In the genomic region with DNA sequence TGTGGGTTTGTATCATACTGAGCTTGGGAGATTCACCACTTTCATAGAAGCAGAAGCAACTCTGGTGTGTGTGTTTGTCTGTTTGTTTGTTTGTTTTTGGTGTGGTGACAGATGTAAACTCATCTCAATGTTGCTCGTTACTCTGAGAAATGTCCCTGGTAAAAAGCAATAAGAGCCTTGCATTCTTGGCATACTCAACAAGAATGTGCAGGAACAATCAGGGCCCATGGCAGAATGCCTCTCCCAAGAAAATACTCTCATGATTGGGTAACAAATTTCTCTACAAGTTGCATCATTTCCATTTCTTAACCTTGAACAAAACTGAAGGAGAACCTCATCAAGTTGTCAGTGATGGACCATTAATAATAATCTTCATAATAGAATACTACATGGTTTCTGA, we compare ENCODE assay signal across 26 cellular contexts. TPM values are rescaled to one million over a fixed set of nuclear protein-coding genes. Genes with fewer than 3 reads are reported as not detected.
"Had no signal": no experiment of that assay in that cellular context is flagged by ENCODE, and none has a peak within 500 bp of the region (broad histone marks: within the 10 kb centered on the region; RNA-seq: fewer than 3 reads in every experiment).

No MANE protein-coding gene starts in this region.

- H3K36me3 ChIP-seq: cardiac muscle cell, heart right ventricle, thoracic aorta, upper lobe of left lung had no signal

- H3K4me1 ChIP-seq: heart right ventricle, upper lobe of left lung had no signal

- H3K27me3 ChIP-seq: cardiac muscle cell, upper lobe of left lung had no signal

- H3K27ac ChIP-seq: cardiac muscle cell, heart right ventricle, thoracic aorta, upper lobe of left lung, VCaP had no signal

- H3K4me3 ChIP-seq: cardiac muscle cell, heart right ventricle, thoracic aorta, upper lobe of left lung had no signal

- DNase-seq: activated CD4-positive, alpha-beta memory T cell treated with anti-CD3 and anti-CD28 coated beads, Interleukin-2, amount 10 ng/mL, durations not matched to agents 7 days and 5 days; activated CD4-positive, alpha-beta T cell treated with anti-CD3 and anti-CD28 coated beads, Interleukin-2, amount 10 ng/mL, durations not matched to agents 24 days and 14 days; activated effector memory CD4-positive, alpha-beta T cell treated with anti-CD3 and anti-CD28 coated beads, Interleukin-2, amount 50 U/mL, for 16 hours; activated naive CD4-positive, alpha-beta T cell treated with anti-CD3 and anti-CD28 coated beads, Interleukin-2, amount 10 ng/mL, durations not matched to agents 7 days and 5 days; activated T-cell treated with anti-CD3 and anti-CD28 coated beads, Interleukin-2, amount 50 U/mL, for 72 hours; cortex of kidney; endodermal cell; erythroblast; heart right ventricle; islet precursor cell; left cardiac atrium; mesenchymal stem cell; natural killer cell; stimulated activated CD4-positive, alpha-beta T cell treated with anti-CD3 and anti-CD28 coated beads, Interleukin-4, amount 100 ng/mL, for 24 hours; stimulated activated naive CD4-positive, alpha-beta T cell treated with Interleukin-2 at 50 U/mL for 16 hours; upper lobe of left lung had no signal

- ATAC-seq: activated CD4-positive, CD25-positive, alpha-beta regulatory T cell treated with anti-CD3 and anti-CD28 coated beads, Interleukin-2, amount 50 U/mL, for 24 hours; activated T-cell treated with anti-CD3 and anti-CD28 coated beads, Interleukin-2, amount 50 U/mL, for 72 hours; heart right ventricle; left cardiac atrium; natural killer cell had no signal

- H3K9me3 ChIP-seq: heart right ventricle, thoracic aorta, upper lobe of left lung had no signal

RNA-seq across cellular contexts. Expression of a gene that starts 43.0 kb away (rescaled TPM):
- total RNA-seq: activated CD4-positive, alpha-beta memory T cell treated with anti-CD3 and anti-CD28 coated beads, Interleukin-2, amount 10 ng/mL, durations not matched to agents 7 days and 5 days; activated CD4-positive, alpha-beta T cell treated with anti-CD3 and anti-CD28 coated beads, Interleukin-2, amount 10 ng/mL, durations not matched to agents 24 days and 14 days; cardiac muscle cell; left cardiac atrium; natural killer cell; osteocyte; T-helper 2 cell treated with Interferon-gamma antibody and Interleukin-4, amounts not matched to agents 100 ng/mL and 5 ng/mL, for 36 hours had no signal
- polyA plus RNA-seq: cardiac muscle cell had no signal

RNA-seq across cellular contexts. Expression of a gene that starts 55.7 kb away (rescaled TPM):
- total RNA-seq: activated CD4-positive, alpha-beta T cell treated with anti-CD3 and anti-CD28 coated beads, Interleukin-2, amount 10 ng/mL, durations not matched to agents 24 days and 14 days; cardiac muscle cell; cerebellum; endodermal cell; heart right ventricle; left cardiac atrium; lower leg skin; mucosa of gallbladder; natural killer cell; osteocyte; progenitor cell of endocrine pancreas; T-helper 2 cell treated with Interferon-gamma antibody and Interleukin-4, amounts not matched to agents 100 ng/mL and 5 ng/mL, for 36 hours; thoracic aorta; upper lobe of left lung had no signal
- polyA plus RNA-seq: cardiac muscle cell, heart right ventricle had no signal
